ENCODE assay signal across 1 cellular context in genomic region chr3:142962175-142962519, GRCh38.
TF ChIP-seq lines count a peak whose summit lies in the region.

No MANE protein-coding gene starts in this region.

TF ChIP-seq in GM23338, 12 proteins besides CTCF, POLR2A, EP300 and RAD21 (continued from another document):
- no peak for TF ChIP-seq ZNF462 (CRISPR knock-in tag; IDR thresholded peaks at IDR 0.05)
- TF ChIP-seq NANOG (IDR thresholded peaks at IDR 0.05; ENCODE audit: borderline replicate concordance): no peak
